In the genomic region with DNA sequence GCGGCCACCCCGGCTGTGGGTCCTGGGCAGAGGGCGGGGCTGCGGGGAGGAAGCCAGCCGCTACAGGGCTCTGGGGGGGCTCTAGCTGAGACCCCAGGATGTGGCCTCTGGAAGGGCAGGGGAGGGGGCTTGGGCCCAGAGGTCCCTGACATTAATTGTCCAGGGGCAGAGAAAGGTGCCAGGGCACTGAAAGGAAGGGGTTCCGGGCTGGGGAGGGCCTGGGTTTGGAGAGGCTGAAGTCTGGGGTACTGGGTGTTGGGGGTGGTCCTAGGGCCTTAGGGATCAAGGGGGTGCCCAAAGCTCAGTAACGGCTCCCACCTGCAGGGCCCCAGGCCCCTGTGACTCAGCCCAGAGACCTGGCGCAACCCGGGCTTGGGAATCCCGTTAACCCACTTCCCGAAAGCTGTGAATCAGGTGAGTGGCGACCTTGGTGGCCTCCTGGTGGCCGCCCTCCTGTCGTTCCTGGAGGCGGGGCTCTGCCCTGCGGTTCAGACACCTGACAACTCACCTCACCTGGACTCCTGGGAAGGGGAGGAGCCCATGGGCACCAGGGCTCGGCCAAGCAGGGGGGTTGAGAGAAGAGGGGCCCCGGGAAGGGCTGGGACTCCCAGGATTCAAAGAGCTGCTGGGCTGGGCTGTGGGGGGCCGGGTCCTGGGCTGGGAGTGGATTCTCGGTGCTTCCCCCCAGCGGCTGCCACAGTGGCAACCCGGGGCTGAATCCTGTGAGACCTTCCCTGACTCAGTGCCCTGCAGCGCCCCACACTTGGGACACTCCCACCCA, we compare ENCODE assay signal across 6 cellular contexts. TPM values are rescaled to one million over a fixed set of nuclear protein-coding genes. Genes with fewer than 3 reads are reported as not detected.
DNase-seq lines count a peak whose midpoint lies in the region; ATAC-seq and TF ChIP-seq lines count a peak whose summit lies in the region.

No MANE protein-coding gene starts in this region.

- ATAC-seq in right cardiac atrium (peak; percentile 9 to 50), Right ventricle myocardium superior (ENCODE audit: poor library complexity) (no peak), foreskin keratinocyte (peak; percentile 66), HG03378 (IDR thresholded peaks at IDR 0.05; ENCODE audit: unreplicated experiment) (no peak), GM18868 (IDR thresholded peaks at IDR 0.05; ENCODE audit: unreplicated experiment) (no peak)

- H3K4me1 ChIP-seq in right cardiac atrium (ENCODE audit: control insufficient read depth, insufficient read depth, low read length), result no peaks in the 10 kb centered on the region
- H3K4me1 ChIP-seq in foreskin keratinocyte, result peaks cover 6% of the 10 kb centered on the region
- no peaks in the 10 kb centered on the region for H3K4me1 ChIP-seq in urinary bladder (ENCODE audit: insufficient read depth)

- no peaks in the 10 kb centered on the region for H3K9me3 ChIP-seq in right cardiac atrium (ENCODE audit: control insufficient read depth, low read length)

- TF ChIP-seq CTCF in foreskin keratinocyte (conservative IDR thresholded peaks at IDR 0.05), result peak; percentile 33

- H3K27me3 ChIP-seq in right cardiac atrium (ENCODE audit: control insufficient read depth, insufficient read depth) (no peaks in the 10 kb centered on the region), foreskin keratinocyte (peaks cover 2% of the 10 kb centered on the region)

- 18% methylated on average over 23 of the region's 23 CpGs for WGBS in right cardiac atrium
- WGBS in urinary bladder, result 20% methylated on average over 23 of the region's 23 CpGs

- H3K4me3 ChIP-seq in right cardiac atrium (ENCODE audit: low read length), result no peak overlapping the region
- no peak overlapping the region for H3K4me3 ChIP-seq in urinary bladder (ENCODE audit: low read depth, low read length)

- H3K27ac ChIP-seq in right cardiac atrium (ENCODE audit: low read length) (no peak overlapping the region), foreskin keratinocyte (no peak overlapping the region), urinary bladder (ENCODE audit: low read depth) (peak overlapping the region; percentile 62)

- DNase-seq in right cardiac atrium (peak in 1 of 3 donors; percentile 35), Right ventricle myocardium superior (no peak), foreskin keratinocyte (peak; percentile 49 to 66)

- intact Hi-C loops in right cardiac atrium (cut with DNase I) (no loop called here), Right ventricle myocardium superior (cut with DNase I) (no loop called here)

- H3K36me3 ChIP-seq in urinary bladder (ENCODE audit: insufficient read depth), result no peaks in the 10 kb centered on the region

RNA-seq across cellular contexts. Expression of a gene that starts 0.5 kb away (rescaled TPM):
- not detected for total RNA-seq in right cardiac atrium
- polyA plus RNA-seq in right cardiac atrium, result not detected
- total RNA-seq in Right ventricle myocardium superior, result not detected
- 1.3 and 2.1 TPM in 2 replicates for total RNA-seq in foreskin keratinocyte
- polyA plus RNA-seq in foreskin keratinocyte, result 2.2 and 2.5 TPM in 2 replicates
- 3.0 TPM for total RNA-seq in urinary bladder
- polyA plus RNA-seq in urinary bladder, result 5.6 TPM

RNA-seq across cellular contexts. Expression of a gene that starts 24.6 kb away (rescaled TPM):
- total RNA-seq in right cardiac atrium (10 to 100 TPM; 26.6 to 37.2 (median 29.1) TPM), Right ventricle myocardium superior (27.9 TPM), foreskin keratinocyte (36.1 and 38.4 TPM in 2 replicates), urinary bladder (15.6 TPM)
- polyA plus RNA-seq in right cardiac atrium (44.3 TPM), foreskin keratinocyte (44.5 and 48.4 TPM in 2 replicates), urinary bladder (49.9 TPM)

RNA-seq across cellular contexts. Expression of a gene that starts 28.3 kb away (rescaled TPM):
- under 1 TPM in 3 of 4 donors, not detected in 1; 0.35 to 0.64 (median 0.51) TPM for total RNA-seq in right cardiac atrium
- polyA plus RNA-seq in right cardiac atrium, result not detected
- total RNA-seq in Right ventricle myocardium superior, result not detected
- total RNA-seq in foreskin keratinocyte, result 0.60 and 0.68 TPM in 2 replicates
- polyA plus RNA-seq in foreskin keratinocyte, result 0.78 and 0.95 TPM in 2 replicates
- total RNA-seq in urinary bladder, result 2.4 TPM
- 5.1 TPM for polyA plus RNA-seq in urinary bladder

RNA-seq across cellular contexts. Expression of a gene that starts 41.4 kb away (rescaled TPM):
- total RNA-seq in right cardiac atrium, result not detected
- not detected for polyA plus RNA-seq in right cardiac atrium
- total RNA-seq in Right ventricle myocardium superior, result not detected
- 5.6 and 8.1 TPM in 2 replicates for total RNA-seq in foreskin keratinocyte
- polyA plus RNA-seq in foreskin keratinocyte, result 10.8 and 11.2 TPM in 2 replicates
- not detected for total RNA-seq in urinary bladder
- polyA plus RNA-seq in urinary bladder, result 0.11 TPM

RNA-seq across cellular contexts. Expression of a gene that starts 53.3 kb away (rescaled TPM):
- total RNA-seq in right cardiac atrium, result 10 to 100 TPM; 35.8 to 43.9 (median 36.4) TPM
- polyA plus RNA-seq in right cardiac atrium, result 28.9 TPM
- 36.8 TPM for total RNA-seq in Right ventricle myocardium superior
- total RNA-seq in foreskin keratinocyte, result 28.5 and 29.7 TPM in 2 replicates
- polyA plus RNA-seq in foreskin keratinocyte, result 35.4 and 43.9 TPM in 2 replicates
- total RNA-seq in urinary bladder, result 11.4 TPM
- 38.0 TPM for polyA plus RNA-seq in urinary bladder

Comparison
In these comparisons a context has a peak if more than half of its experiments do, and no peak if none do; other contexts are left out.
1. ATAC-seq: peak in right cardiac atrium (2 of 2) and foreskin keratinocyte (single experiment); none in Right ventricle myocardium superior (single experiment), HG03378 (single experiment) and GM18868 (single experiment).